In genomic region chr17:69512946-69513345, GRCh38 we compare ENCODE assay signal across 20 cellular contexts.
"Had no signal": no experiment of that assay in that cellular context is flagged by ENCODE, and none has a peak within 500 bp of the region (broad histone marks: within the 10 kb centered on the region; RNA-seq: fewer than 3 reads in every experiment).

No MANE protein-coding gene starts in this region.

- H3K4me3 ChIP-seq: SJSA1, SK-N-MC had no signal

- DNase-seq: KBM-7, MM.1S, NCI-H1092 treated with DMSO at 0.1 percent for 48 hours, NCI-H1436, NCI-H187, NCI-H2029, NCI-H2081 treated with DMSO at 0.1 percent for 48 hours, NCI-H2171, NCI-H226, NCI-H446, NCI-H510A, NCI-H524 treated with DMSO at 0.1 percent for 48 hours, NCI-H69, NCI-H774, Right ventricle myocardium superior, RPMI8226, SIG-M5 had no signal

- H3K9me3 ChIP-seq: SJSA1 had no signal

- H3K27me3 ChIP-seq: SJSA1 had no signal

- H3K27ac ChIP-seq: HL-60, SJSA1, SK-N-MC had no signal

- H3K36me3 ChIP-seq: SJSA1 had no signal
